Comparison of ENCODE assay signal across 2 cellular contexts in genomic region chr4:153542835-153543234, GRCh38.
TF ChIP-seq lines count a peak whose summit lies in the region.

No MANE protein-coding gene starts in this region.

TF ChIP-seq in SK-N-SH, 30 proteins besides CTCF, POLR2A, EP300 and RAD21 (continued from another document):
- no peak for TF ChIP-seq GABPA (IDR thresholded peaks at IDR 0.05; ENCODE audit: low read depth)
- TF ChIP-seq, protein P1, sequence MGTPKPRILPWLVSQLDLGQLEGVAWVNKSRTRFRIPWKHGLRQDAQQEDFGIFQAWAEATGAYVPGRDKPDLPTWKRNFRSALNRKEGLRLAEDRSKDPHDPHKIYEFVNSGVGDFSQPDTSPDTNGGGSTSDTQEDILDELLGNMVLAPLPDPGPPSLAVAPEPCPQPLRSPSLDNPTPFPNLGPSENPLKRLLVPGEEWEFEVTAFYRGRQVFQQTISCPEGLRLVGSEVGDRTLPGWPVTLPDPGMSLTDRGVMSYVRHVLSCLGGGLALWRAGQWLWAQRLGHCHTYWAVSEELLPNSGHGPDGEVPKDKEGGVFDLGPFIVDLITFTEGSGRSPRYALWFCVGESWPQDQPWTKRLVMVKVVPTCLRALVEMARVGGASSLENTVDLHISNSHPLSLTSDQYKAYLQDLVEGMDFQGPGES (IDR thresholded peaks at IDR 0.05; ENCODE audit: low read depth, low read length): no peak

TF ChIP-seq in SK-N-SH treated with all-trans-retinoic acid at 6 μM for 48 hours, 23 proteins besides CTCF, POLR2A, EP300 and RAD21 (continued from another document):
- TF ChIP-seq CREB5 (CRISPR knock-in tag; IDR thresholded peaks at IDR 0.05; ENCODE audit: low read depth) (no peak), ZNF8 (CRISPR knock-in tag; IDR thresholded peaks at IDR 0.05) (no peak), CSDC2 (CRISPR knock-in tag; IDR thresholded peaks at IDR 0.05) (no peak), RARB (CRISPR knock-in tag; IDR thresholded peaks at IDR 0.05) (no peak), BACH2 (CRISPR knock-in tag; IDR thresholded peaks at IDR 0.05; ENCODE audit: borderline replicate concordance) (no peak), CSRNP3 (CRISPR knock-in tag; IDR thresholded peaks at IDR 0.05) (no peak), PPARA (CRISPR knock-in tag; IDR thresholded peaks at IDR 0.05; ENCODE audit: borderline replicate concordance) (no peak)
- TF ChIP-seq, protein P2, sequence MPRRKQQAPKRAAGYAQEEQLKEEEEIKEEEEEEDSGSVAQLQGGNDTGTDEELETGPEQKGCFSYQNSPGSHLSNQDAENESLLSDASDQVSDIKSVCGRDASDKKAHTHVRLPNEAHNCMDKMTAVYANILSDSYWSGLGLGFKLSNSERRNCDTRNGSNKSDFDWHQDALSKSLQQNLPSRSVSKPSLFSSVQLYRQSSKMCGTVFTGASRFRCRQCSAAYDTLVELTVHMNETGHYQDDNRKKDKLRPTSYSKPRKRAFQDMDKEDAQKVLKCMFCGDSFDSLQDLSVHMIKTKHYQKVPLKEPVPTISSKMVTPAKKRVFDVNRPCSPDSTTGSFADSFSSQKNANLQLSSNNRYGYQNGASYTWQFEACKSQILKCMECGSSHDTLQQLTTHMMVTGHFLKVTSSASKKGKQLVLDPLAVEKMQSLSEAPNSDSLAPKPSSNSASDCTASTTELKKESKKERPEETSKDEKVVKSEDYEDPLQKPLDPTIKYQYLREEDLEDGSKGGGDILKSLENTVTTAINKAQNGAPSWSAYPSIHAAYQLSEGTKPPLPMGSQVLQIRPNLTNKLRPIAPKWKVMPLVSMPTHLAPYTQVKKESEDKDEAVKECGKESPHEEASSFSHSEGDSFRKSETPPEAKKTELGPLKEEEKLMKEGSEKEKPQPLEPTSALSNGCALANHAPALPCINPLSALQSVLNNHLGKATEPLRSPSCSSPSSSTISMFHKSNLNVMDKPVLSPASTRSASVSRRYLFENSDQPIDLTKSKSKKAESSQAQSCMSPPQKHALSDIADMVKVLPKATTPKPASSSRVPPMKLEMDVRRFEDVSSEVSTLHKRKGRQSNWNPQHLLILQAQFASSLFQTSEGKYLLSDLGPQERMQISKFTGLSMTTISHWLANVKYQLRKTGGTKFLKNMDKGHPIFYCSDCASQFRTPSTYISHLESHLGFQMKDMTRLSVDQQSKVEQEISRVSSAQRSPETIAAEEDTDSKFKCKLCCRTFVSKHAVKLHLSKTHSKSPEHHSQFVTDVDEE (CRISPR knock-in tag; IDR thresholded peaks at IDR 0.05): no peak
- TF ChIP-seq, protein P3, sequence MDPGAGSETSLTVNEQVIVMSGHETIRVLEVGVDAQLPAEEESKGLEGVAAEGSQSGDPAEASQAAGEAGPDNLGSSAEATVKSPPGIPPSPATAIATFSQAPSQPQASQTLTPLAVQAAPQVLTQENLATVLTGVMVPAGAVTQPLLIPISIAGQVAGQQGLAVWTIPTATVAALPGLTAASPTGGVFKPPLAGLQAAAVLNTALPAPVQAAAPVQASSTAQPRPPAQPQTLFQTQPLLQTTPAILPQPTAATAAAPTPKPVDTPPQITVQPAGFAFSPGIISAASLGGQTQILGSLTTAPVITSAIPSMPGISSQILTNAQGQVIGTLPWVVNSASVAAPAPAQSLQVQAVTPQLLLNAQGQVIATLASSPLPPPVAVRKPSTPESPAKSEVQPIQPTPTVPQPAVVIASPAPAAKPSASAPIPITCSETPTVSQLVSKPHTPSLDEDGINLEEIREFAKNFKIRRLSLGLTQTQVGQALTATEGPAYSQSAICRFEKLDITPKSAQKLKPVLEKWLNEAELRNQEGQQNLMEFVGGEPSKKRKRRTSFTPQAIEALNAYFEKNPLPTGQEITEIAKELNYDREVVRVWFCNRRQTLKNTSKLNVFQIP (CRISPR knock-in tag; IDR thresholded peaks at IDR 0.05; ENCODE audit: borderline replicate concordance, low read depth): no peak
- TF ChIP-seq, protein P4, sequence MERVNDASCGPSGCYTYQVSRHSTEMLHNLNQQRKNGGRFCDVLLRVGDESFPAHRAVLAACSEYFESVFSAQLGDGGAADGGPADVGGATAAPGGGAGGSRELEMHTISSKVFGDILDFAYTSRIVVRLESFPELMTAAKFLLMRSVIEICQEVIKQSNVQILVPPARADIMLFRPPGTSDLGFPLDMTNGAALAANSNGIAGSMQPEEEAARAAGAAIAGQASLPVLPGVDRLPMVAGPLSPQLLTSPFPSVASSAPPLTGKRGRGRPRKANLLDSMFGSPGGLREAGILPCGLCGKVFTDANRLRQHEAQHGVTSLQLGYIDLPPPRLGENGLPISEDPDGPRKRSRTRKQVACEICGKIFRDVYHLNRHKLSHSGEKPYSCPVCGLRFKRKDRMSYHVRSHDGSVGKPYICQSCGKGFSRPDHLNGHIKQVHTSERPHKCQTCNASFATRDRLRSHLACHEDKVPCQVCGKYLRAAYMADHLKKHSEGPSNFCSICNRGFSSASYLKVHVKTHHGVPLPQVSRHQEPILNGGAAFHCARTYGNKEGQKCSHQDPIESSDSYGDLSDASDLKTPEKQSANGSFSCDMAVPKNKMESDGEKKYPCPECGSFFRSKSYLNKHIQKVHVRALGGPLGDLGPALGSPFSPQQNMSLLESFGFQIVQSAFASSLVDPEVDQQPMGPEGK (CRISPR knock-in tag; IDR thresholded peaks at IDR 0.05; ENCODE audit: borderline replicate concordance): no peak
